Comparison of ENCODE assay signal across 20 cellular contexts in genomic region chr9:35944173-35944572, GRCh38. TPM values are rescaled to one million over a fixed set of nuclear protein-coding genes. Genes with fewer than 3 reads are reported as not detected.
"Had no signal": no experiment of that assay in that cellular context is flagged by ENCODE, and none has a peak within 500 bp of the region (broad histone marks: within the 10 kb centered on the region; RNA-seq: fewer than 3 reads in every experiment).

No MANE protein-coding gene starts in this region.

- H3K4me3 Mint-ChIP-seq: activated CD4-positive, alpha-beta memory T cell treated with anti-CD3 and anti-CD28 coated beads for 36 hours; natural killer cell treated with Interleukin-12 subunit alpha and Interleukin-12 subunit beta and Interleukin-15 and Interleukin-18, amount 100 ng/mL, for 72 hours had no signal

- H3K27ac ChIP-seq: VCaP had no signal

- H3K27ac Mint-ChIP-seq: activated CD4-positive, alpha-beta memory T cell treated with anti-CD3 and anti-CD28 coated beads for 36 hours; natural killer cell treated with Interleukin-12 subunit alpha and Interleukin-12 subunit beta and Interleukin-15 and Interleukin-18, amount 100 ng/mL, for 72 hours had no signal

- H3K9me3 Mint-ChIP-seq: activated CD4-positive, alpha-beta memory T cell treated with anti-CD3 and anti-CD28 coated beads for 36 hours; natural killer cell treated with Interleukin-12 subunit alpha and Interleukin-12 subunit beta and Interleukin-15 and Interleukin-18, amount 100 ng/mL, for 72 hours had no signal

- FAIRE-seq: urothelium cell line had no signal

- H3K36me3 Mint-ChIP-seq: activated CD4-positive, alpha-beta memory T cell treated with anti-CD3 and anti-CD28 coated beads for 36 hours; natural killer cell treated with Interleukin-12 subunit alpha and Interleukin-12 subunit beta and Interleukin-15 and Interleukin-18, amount 100 ng/mL, for 72 hours had no signal

- H3K27me3 Mint-ChIP-seq: activated CD4-positive, alpha-beta memory T cell treated with anti-CD3 and anti-CD28 coated beads for 36 hours had no signal

- H3K36me3 ChIP-seq: lower lobe of right lung had no signal

- H3K4me3 ChIP-seq: lower lobe of right lung had no signal

- H3K9me3 ChIP-seq: lower lobe of right lung had no signal

- DNase-seq: activated CD4-positive, alpha-beta memory T cell treated with anti-CD3 and anti-CD28 coated beads for 36 hours; activated naive CD4-positive, alpha-beta T cell; central memory CD4-positive, alpha-beta T cell; cortex of kidney; effector CD8-positive, alpha-beta T cell; hippocampal formation; kidney glomerular epithelial cell; lower lobe of right lung; occipital lobe; stimulated activated CD4-positive, alpha-beta T cell treated with anti-CD3 and anti-CD28 coated beads, Interleukin-12 subunit alpha, Interleukin-12 subunit beta, amount 100 ng/mL, for 4 hours; stimulated activated CD4-positive, alpha-beta T cell treated with anti-CD3 and anti-CD28 coated beads, Interleukin-2, amount 100 ng/mL, for 48 hours; stimulated activated naive CD4-positive, alpha-beta T cell treated with Interleukin-2 at 50 U/mL for 16 hours; T-helper 1 cell had no signal

RNA-seq across cellular contexts. Expression of gene OR2S2, which starts 13.8 kb away (rescaled TPM):
- total RNA-seq: activated CD4-positive, alpha-beta memory T cell treated with anti-CD3 and anti-CD28 coated beads for 36 hours; epithelial cell of proximal tubule; lower lobe of right lung; mononuclear cell; natural killer cell treated with Interleukin-12 subunit alpha and Interleukin-12 subunit beta and Interleukin-15 and Interleukin-18, amount 100 ng/mL, for 72 hours; occipital lobe; pulmonary artery endothelial cell; temporal lobe had no signal

RNA-seq across cellular contexts. Expression of gene SPAAR, which starts 34.9 kb away (rescaled TPM):
- total RNA-seq: activated CD4-positive, alpha-beta memory T cell treated with anti-CD3 and anti-CD28 coated beads for 36 hours; mononuclear cell; natural killer cell treated with Interleukin-12 subunit alpha and Interleukin-12 subunit beta and Interleukin-15 and Interleukin-18, amount 100 ng/mL, for 72 hours had no signal

RNA-seq across cellular contexts. Expression of gene HRCT1, which starts 38.2 kb away (rescaled TPM):
- total RNA-seq: activated CD4-positive, alpha-beta memory T cell treated with anti-CD3 and anti-CD28 coated beads for 36 hours; epithelial cell of proximal tubule; mononuclear cell; natural killer cell treated with Interleukin-12 subunit alpha and Interleukin-12 subunit beta and Interleukin-15 and Interleukin-18, amount 100 ng/mL, for 72 hours; occipital lobe; temporal lobe had no signal
